8 cellular contexts compared by ENCODE assay signal in genomic region chr4:336099-336892, GRCh38.
DNase-seq lines count a peak whose midpoint lies in the region; ATAC-seq, FAIRE-seq and TF ChIP-seq lines count a peak whose summit lies in the region.

No MANE protein-coding gene starts in this region.

- FAIRE-seq in HTR-8/SVneo (lab: Jason Lieb, UNC) (peak; percentile 51), H54 (lab: Jason Lieb, UNC) (no peak)

- no peak for ATAC-seq in stimulated activated naive CD8-positive, alpha-beta T cell treated with anti-CD3 and anti-CD28 coated beads, Interleukin-15, Interleukin-2, amounts not matched to agents 100 U/mL and 50 U/mL, for 24 hours
- ATAC-seq in HG03342 (IDR thresholded peaks at IDR 0.05; ENCODE audit: unreplicated experiment), result no peak

- in situ Hi-C loops in brain microvascular endothelial cell (cut with HindIII; ENCODE audit: low pct_ligation_motif_present, low sequenced_read_pairs), result no loop called here

- DNase-seq in DMS53 treated with DMSO at 0.1 percent for 48 hours (lab: John Stamatoyannopoulos, UW; ENCODE audit: unreplicated experiment) (peak; percentile 43), HTR-8/SVneo (ENCODE audit: insufficient read length, low spot score) (no peak), brain microvascular endothelial cell (no peak), iris pigment epithelial cell (ENCODE audit: low read depth) (peak; percentile 12), DMS79 (lab: John Stamatoyannopoulos, UW) (no peak), H54 (ENCODE audit: insufficient read length, low spot score) (no peak)
- peak; percentile 8 for DNase-seq in stimulated activated naive CD8-positive, alpha-beta T cell treated with anti-CD3 and anti-CD28 coated beads, Interleukin-15, Interleukin-2, amounts not matched to agents 100 U/mL and 50 U/mL, for 24 hours

- H3K27ac ChIP-seq in brain microvascular endothelial cell, result no peak overlapping the region

- no peak for TF ChIP-seq POLR2A in H54 (IDR thresholded peaks at IDR 0.05; ENCODE audit: low read depth, low read length)

- no peaks in the 10 kb centered on the region for H3K27me3 ChIP-seq in brain microvascular endothelial cell (replicated peaks)

- H3K4me3 ChIP-seq in brain microvascular endothelial cell (ENCODE audit: low read depth, low read length), result peak overlapping the region; percentile 84

- TF ChIP-seq CTCF in brain microvascular endothelial cell (IDR thresholded peaks at IDR 0.05; ENCODE audit: low read depth, low read length, missing control alignments), result no peak

- no peaks in the 10 kb centered on the region for H3K36me3 ChIP-seq in brain microvascular endothelial cell (replicated peaks)

Comparison
In these comparisons a context has a peak if more than half of its experiments do, and no peak if none do; other contexts are left out.
1. DNase-seq: peak in DMS53 treated with DMSO at 0.1 percent for 48 hours (single experiment), iris pigment epithelial cell (single experiment) and stimulated activated naive CD8-positive, alpha-beta T cell treated with anti-CD3 and anti-CD28 coated beads, Interleukin-15, Interleukin-2, amounts not matched to agents 100 U/mL and 50 U/mL, for 24 hours (single experiment); none in HTR-8/SVneo (single experiment), brain microvascular endothelial cell (single experiment), DMS79 (single experiment) and H54 (single experiment).